8 cellular contexts compared by ENCODE assay signal in the genomic region with DNA sequence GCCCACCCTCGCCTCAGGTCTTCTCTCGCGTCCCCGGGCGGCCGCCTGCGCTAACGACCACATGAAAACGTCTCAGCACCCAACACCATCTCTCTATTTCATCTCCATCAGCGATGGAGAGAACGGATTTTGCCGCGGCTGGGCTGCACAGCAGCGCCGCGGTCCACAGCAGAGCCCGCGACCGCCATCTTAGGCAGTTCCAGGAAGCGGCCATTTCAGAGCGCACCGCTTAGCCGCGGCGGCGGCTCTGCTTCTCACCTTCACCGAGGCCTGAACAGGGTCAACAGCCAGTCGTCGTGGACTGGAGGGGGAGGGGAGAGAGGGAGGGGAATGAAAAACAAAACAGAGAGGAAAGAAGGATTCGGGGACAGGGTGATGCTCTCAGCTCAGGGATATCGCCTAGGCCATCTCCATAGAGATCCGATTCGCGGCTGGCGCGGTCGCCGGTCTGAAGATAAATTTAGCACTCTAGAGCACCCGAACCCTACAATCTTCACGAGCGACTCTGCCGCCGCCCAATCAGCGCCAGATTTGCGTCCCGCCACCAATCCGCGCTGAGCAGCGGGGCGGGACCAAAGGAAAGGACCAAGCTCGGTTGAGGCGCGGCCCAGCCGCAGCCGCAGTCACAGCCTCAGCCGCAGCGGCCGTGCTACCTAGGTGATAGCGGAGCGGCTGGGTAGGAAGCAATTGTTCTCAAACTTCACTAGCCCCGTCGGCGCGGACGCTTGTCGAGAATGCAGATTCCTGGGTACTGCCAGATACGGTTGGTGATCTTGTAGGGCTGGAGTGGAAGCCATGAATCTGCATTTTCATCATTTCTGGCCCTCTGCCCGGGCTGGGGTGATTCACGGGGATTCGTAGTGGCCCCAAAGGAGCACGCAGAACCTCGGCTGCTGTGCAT. TPM values are rescaled to one million over a fixed set of nuclear protein-coding genes. Genes with fewer than 3 reads are reported as not detected.
DNase-seq lines count a peak whose midpoint lies in the region; ATAC-seq and TF ChIP-seq lines count a peak whose summit lies in the region.

A gene (minus strand): TSS at position 450 of the 901 bp plus-strand sequence. CDS start 3,108 bp downstream, outside the sequence.

- TF ChIP-seq CTCF in chondrocyte (IDR thresholded peaks at IDR 0.05) (peak; percentile 51), kidney epithelial cell (IDR thresholded peaks at IDR 0.05; ENCODE audit: insufficient read depth, low read length, poor library complexity, severe bottlenecking) (no peak)

- peaks cover 33% of the 10 kb centered on the region for H3K4me1 Mint-ChIP-seq in chondrocyte (ENCODE audit: low read depth)

- H3K9me3 Mint-ChIP-seq in chondrocyte (ENCODE audit: low read depth) = no peaks in the 10 kb centered on the region

- DNase-seq in Ammon's horn (ENCODE audit: low spot score) (peak; percentile 99), NCI-H510A treated with DMSO at 0.1 percent for 48 hours (lab: John Stamatoyannopoulos, UW) (peak; percentile 87), chondrocyte (ENCODE audit: low spot score) (peak; percentile 97), kidney epithelial cell (ENCODE audit: low read depth) (peak; percentile 83)
- DNase-seq in activated CD4-positive, alpha-beta T cell treated with anti-CD3 and anti-CD28 coated beads for 24 hours (ENCODE audit: low read depth in 2 of 2) = peak; percentile 90 to 91
- peak; percentile 91 to 92 for DNase-seq in stimulated activated CD4-positive, alpha-beta T cell treated with anti-CD3 and anti-CD28 coated beads, Interleukin-15, amount 100 ng/mL, for 48 hours (ENCODE audit: low read depth in 2 of 2)

- no peaks in the 10 kb centered on the region for H3K27me3 ChIP-seq in kidney epithelial cell (ENCODE audit: control insufficient read depth, insufficient read depth, low read length)

- H3K27ac Mint-ChIP-seq in chondrocyte (ENCODE audit: unreplicated experiment) = peak within 1 kb of the TSS; percentile 99

- peaks cover 18% of the 10 kb centered on the region for H3K36me3 Mint-ChIP-seq in chondrocyte (ENCODE audit: low read depth)

- peak within 1 kb of the TSS; percentile 96 for H3K4me3 Mint-ChIP-seq in chondrocyte (ENCODE audit: unreplicated experiment)

- peak; percentile 92 for ATAC-seq in HG03439 (IDR thresholded peaks at IDR 0.05; ENCODE audit: unreplicated experiment)

- TF ChIP-seq POLR2A in GM19193 (IDR thresholded peaks at IDR 0.05; ENCODE audit: extremely low read depth, insufficient read depth, insufficient read length) = peak; percentile 86

- H3K27me3 Mint-ChIP-seq in chondrocyte (ENCODE audit: low read depth) = no peaks in the 10 kb centered on the region

- H3K4me3 ChIP-seq in kidney epithelial cell (ENCODE audit: low read depth, low read length) = peak within 1 kb of the TSS; percentile 84

- H3K36me3 ChIP-seq in kidney epithelial cell (ENCODE audit: control insufficient read depth, insufficient read depth, low read length) = no peaks in the 10 kb centered on the region

RNA-seq across cellular contexts. Expression of the gene that starts here (rescaled TPM):
- total RNA-seq in chondrocyte = 30.1 to 45.4 TPM (median 33.5 TPM) in 3 replicates
- 29.0 and 31.0 TPM in 2 replicates for total RNA-seq in kidney epithelial cell

Comparison
In these comparisons a context has a peak if more than half of its experiments do, and no peak if none do; other contexts are left out.
1. Peak in every context shown above with its lines: DNase-seq, ATAC-seq and H3K4me3 ChIP-seq.